In the genomic region with DNA sequence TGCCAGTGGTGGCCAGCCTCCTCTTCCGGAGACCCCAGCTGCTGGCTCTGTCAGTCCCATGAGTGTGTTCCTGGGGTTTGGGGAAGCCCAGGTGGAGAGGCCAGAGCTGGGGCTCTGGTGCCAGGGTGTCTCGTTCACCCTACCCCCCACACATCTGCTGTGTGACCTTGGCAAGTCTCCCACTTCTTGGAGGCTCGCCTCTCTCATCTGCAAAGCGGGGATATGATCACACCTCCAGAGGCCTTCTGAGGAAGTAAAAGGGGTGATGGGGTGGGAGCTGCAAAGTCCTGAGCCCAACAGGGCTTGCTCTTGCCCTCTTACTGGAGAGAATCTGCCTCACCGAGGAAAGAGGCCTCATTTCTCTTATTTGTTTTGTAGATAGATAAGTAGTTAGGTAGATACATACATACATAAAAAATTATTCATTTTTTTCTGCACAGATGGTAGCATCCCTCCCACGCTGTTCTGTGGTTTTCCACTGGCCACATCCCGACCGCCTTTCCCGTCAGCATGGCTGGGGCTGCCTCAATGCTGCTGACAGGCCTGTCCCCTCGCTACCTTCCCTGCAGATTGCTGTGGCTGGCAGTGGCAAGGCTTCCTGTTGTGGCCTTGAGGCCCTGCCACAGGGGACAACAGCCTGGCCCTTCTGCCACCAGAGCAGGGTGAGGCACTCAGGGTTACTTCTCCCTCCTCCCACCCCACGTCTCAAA, we compare ENCODE assay signal across 8 cellular contexts. TPM values are rescaled to one million over a fixed set of nuclear protein-coding genes. Genes with fewer than 3 reads are reported as not detected.
DNase-seq lines count a peak whose midpoint lies in the region; ATAC-seq and TF ChIP-seq lines count a peak whose summit lies in the region.

No MANE protein-coding gene starts in this region.

- H3K27me3 Mint-ChIP-seq in activated CD4-positive, alpha-beta T cell treated with anti-CD3 and anti-CD28 coated beads, Interleukin-2, amount 10 ng/mL, durations not matched to agents 7 days and 5 days: peaks cover 8% of the 10 kb centered on the region

- peaks cover 41% of the 10 kb centered on the region for H3K4me1 Mint-ChIP-seq in activated CD4-positive, alpha-beta T cell treated with anti-CD3 and anti-CD28 coated beads, Interleukin-2, amount 10 ng/mL, durations not matched to agents 7 days and 5 days

- H3K27ac Mint-ChIP-seq in activated CD4-positive, alpha-beta T cell treated with anti-CD3 and anti-CD28 coated beads, Interleukin-2, amount 10 ng/mL, durations not matched to agents 7 days and 5 days: peak overlapping the region; percentile 42

- no peaks in the 10 kb centered on the region for H3K9me3 Mint-ChIP-seq in activated CD4-positive, alpha-beta T cell treated with anti-CD3 and anti-CD28 coated beads, Interleukin-2, amount 10 ng/mL, durations not matched to agents 7 days and 5 days

- peak; percentile 38 for DNase-seq in NCI-H1092 (lab: John Stamatoyannopoulos, UW)
- DNase-seq in activated CD4-positive, alpha-beta T cell treated with anti-CD3 and anti-CD28 coated beads, Interleukin-2, amount 10 ng/mL, durations not matched to agents 7 days and 5 days: peak; percentile 67
- peak in 5 of 10 donors; percentile 32 to 70 (median 62) for DNase-seq in dorsolateral prefrontal cortex
- peak; percentile 64 to 66 for DNase-seq in stimulated activated CD8-positive, alpha-beta memory T cell treated with anti-CD3 and anti-CD28 coated beads, Interleukin-7, amount 100 ng/mL, for 48 hours (ENCODE audit: extremely low read depth in 1 of 2, low read depth in 1 of 2)

- no peak for TF ChIP-seq CTCF in dorsolateral prefrontal cortex (IDR thresholded peaks at IDR 0.05 in 54 of 56, conservative IDR thresholded peaks at IDR 0.05 in 2 of 56; ENCODE audit: low read depth in 1 of 56, partially characterized antibody in 56 of 56)

- intact Hi-C loops in dorsolateral prefrontal cortex (cut with DNase I): no loop called here

- H3K27ac ChIP-seq in dorsolateral prefrontal cortex: peak overlapping the region in 44 of 59 donors; percentile 12 to 88 (median 59)

- no peak overlapping the region for H3K4me3 Mint-ChIP-seq in activated CD4-positive, alpha-beta T cell treated with anti-CD3 and anti-CD28 coated beads, Interleukin-2, amount 10 ng/mL, durations not matched to agents 7 days and 5 days

- no peaks in the 10 kb centered on the region for H3K36me3 Mint-ChIP-seq in activated CD4-positive, alpha-beta T cell treated with anti-CD3 and anti-CD28 coated beads, Interleukin-2, amount 10 ng/mL, durations not matched to agents 7 days and 5 days (ENCODE audit: low read depth)

- CTCF ChIA-PET in activated CD4-positive, alpha-beta T cell treated with anti-CD3 and anti-CD28 coated beads, Interleukin-2, amount 10 ng/mL, durations not matched to agents 7 days and 5 days (lab: Charles Lee): interaction anchor here (2.3 kb wide), 1 partner anchor 25 kb away, joined by 8 read pairs; no protein-coding TSS in a partner anchor

- POLR2A ChIA-PET in activated CD4-positive, alpha-beta T cell treated with anti-CD3 and anti-CD28 coated beads, Interleukin-2, amount 10 ng/mL, durations not matched to agents 7 days and 5 days (lab: Charles Lee): no interaction called here

- no peaks in the 10 kb centered on the region for H3K27me3 ChIP-seq in dorsolateral prefrontal cortex

- ATAC-seq in GM21367 (IDR thresholded peaks at IDR 0.05; ENCODE audit: unreplicated experiment) (no peak), GM18861 (IDR thresholded peaks at IDR 0.05; ENCODE audit: unreplicated experiment) (no peak), GM18870 (IDR thresholded peaks at IDR 0.05; ENCODE audit: unreplicated experiment) (no peak), HG02623 (IDR thresholded peaks at IDR 0.05; ENCODE audit: unreplicated experiment) (no peak)

- no peak overlapping the region for H3K4me3 ChIP-seq in dorsolateral prefrontal cortex

RNA-seq across cellular contexts. Expression of a gene that starts 23.9 kb away (rescaled TPM):
- under 1 TPM; 0.07 to 0.15 TPM for total RNA-seq in activated CD4-positive, alpha-beta T cell treated with anti-CD3 and anti-CD28 coated beads, Interleukin-2, amount 10 ng/mL, durations not matched to agents 7 days and 5 days
- total RNA-seq in dorsolateral prefrontal cortex: 10 to 100 TPM in 27 of 120 experiments, 1 to 10 TPM in 93; 3.4 to 21.5 (median 7.7) TPM

RNA-seq across cellular contexts. Expression of a gene that starts 49.3 kb away (rescaled TPM):
- total RNA-seq in activated CD4-positive, alpha-beta T cell treated with anti-CD3 and anti-CD28 coated beads, Interleukin-2, amount 10 ng/mL, durations not matched to agents 7 days and 5 days: not detected
- total RNA-seq in dorsolateral prefrontal cortex: 1 to 10 TPM in 58 of 120 experiments, under 1 TPM in 3, not detected in 59; 0.86 to 4.4 (median 1.8) TPM
